ENCODE assay signal across 18 cellular contexts in genomic region chr22:31614781-31615480, GRCh38. TPM values are rescaled to one million over a fixed set of nuclear protein-coding genes. Genes with fewer than 3 reads are reported as not detected.
A peak's percentile ranks its signal among the peaks of the same experiment; 100 is the strongest.
DNase-seq lines count a peak whose midpoint lies in the region; ATAC-seq and TF ChIP-seq lines count a peak whose summit lies in the region.
"Had no signal": no experiment of that assay in that cellular context is flagged by ENCODE, and none has a peak within 500 bp of the region (broad histone marks: within the 10 kb centered on the region; RNA-seq: fewer than 3 reads in every experiment).

No MANE protein-coding gene starts in this region.

- in situ Hi-C loops in GM18951 (cut with MboI; ENCODE audit: low sequenced_read_pairs, unreplicated experiment): no loop called here

- TF ChIP-seq POLR2A in GM18951 (IDR thresholded peaks at IDR 0.05; ENCODE audit: extremely low read depth, insufficient read depth, insufficient read length): peak; percentile 17
- TF ChIP-seq POLR2A in testis (IDR thresholded peaks at IDR 0.05): no peak

- no peak overlapping the region for H3K4me3 ChIP-seq in testis
- H3K4me3 ChIP-seq: heart left ventricle, left lung, smooth muscle cell had no signal

- no peaks in the 10 kb centered on the region for H3K36me3 ChIP-seq in testis (ENCODE audit: low read depth, missing control alignments)

- no peaks in the 10 kb centered on the region for H3K9me3 Mint-ChIP-seq in T-helper 1 cell treated with Interleukin-12 subunit alpha and Interleukin-12 subunit beta and Interleukin-4 antibody, amounts not matched to agents 30 μg/mL and 1 μg/mL, for 36 hours
- H3K9me3 Mint-ChIP-seq in activated naive CD8-positive, alpha-beta T cell treated with anti-CD3 and anti-CD28 coated beads, Interleukin-2, amount 10 ng/mL, durations not matched to agents 7 days and 5 days: no peaks in the 10 kb centered on the region
- H3K9me3 Mint-ChIP-seq in nephron progenitor cell: no peaks in the 10 kb centered on the region
- H3K9me3 Mint-ChIP-seq: HFFc6 had no signal

- no peaks in the 10 kb centered on the region for H3K27me3 ChIP-seq in testis
- H3K27me3 ChIP-seq: heart left ventricle, left lung had no signal

- peak overlapping the region in 1 of 2 donors; percentile 24 for H3K27ac ChIP-seq in testis
- H3K27ac ChIP-seq: epithelial cell of prostate, VCaP had no signal

- peaks cover 13% of the 10 kb centered on the region for H3K4me1 Mint-ChIP-seq in T-helper 1 cell treated with Interleukin-12 subunit alpha and Interleukin-12 subunit beta and Interleukin-4 antibody, amounts not matched to agents 30 μg/mL and 1 μg/mL, for 36 hours (ENCODE audit: low read depth)
- H3K4me1 Mint-ChIP-seq in activated naive CD8-positive, alpha-beta T cell treated with anti-CD3 and anti-CD28 coated beads, Interleukin-2, amount 10 ng/mL, durations not matched to agents 7 days and 5 days: peaks cover 12% of the 10 kb centered on the region
- H3K4me1 Mint-ChIP-seq in nephron progenitor cell: peaks cover 32% of the 10 kb centered on the region

- H3K4me3 Mint-ChIP-seq in T-helper 1 cell treated with Interleukin-12 subunit alpha and Interleukin-12 subunit beta and Interleukin-4 antibody, amounts not matched to agents 30 μg/mL and 1 μg/mL, for 36 hours: no peak overlapping the region
- no peak overlapping the region for H3K4me3 Mint-ChIP-seq in activated naive CD8-positive, alpha-beta T cell treated with anti-CD3 and anti-CD28 coated beads, Interleukin-2, amount 10 ng/mL, durations not matched to agents 7 days and 5 days
- no peak overlapping the region for H3K4me3 Mint-ChIP-seq in nephron progenitor cell
- H3K4me3 Mint-ChIP-seq: HFFc6 had no signal

- ATAC-seq in activated naive CD8-positive, alpha-beta T cell treated with anti-CD3 and anti-CD28 coated beads, Interleukin-2, amount 10 ng/mL, durations not matched to agents 7 days and 5 days (ENCODE audit: low read depth): no peak
- ATAC-seq in GM21825 (IDR thresholded peaks at IDR 0.05; ENCODE audit: unreplicated experiment): no peak

- no peaks in the 10 kb centered on the region for H3K9me3 ChIP-seq in testis
- H3K9me3 ChIP-seq: heart left ventricle, left lung, SK-N-SH had no signal

- no peaks in the 10 kb centered on the region for H3K27me3 Mint-ChIP-seq in T-helper 1 cell treated with Interleukin-12 subunit alpha and Interleukin-12 subunit beta and Interleukin-4 antibody, amounts not matched to agents 30 μg/mL and 1 μg/mL, for 36 hours (ENCODE audit: low read depth)
- H3K27me3 Mint-ChIP-seq in activated naive CD8-positive, alpha-beta T cell treated with anti-CD3 and anti-CD28 coated beads, Interleukin-2, amount 10 ng/mL, durations not matched to agents 7 days and 5 days: no peaks in the 10 kb centered on the region
- no peaks in the 10 kb centered on the region for H3K27me3 Mint-ChIP-seq in nephron progenitor cell (ENCODE audit: low read depth, poor library complexity)

- peaks cover 31% of the 10 kb centered on the region for H3K36me3 Mint-ChIP-seq in T-helper 1 cell treated with Interleukin-12 subunit alpha and Interleukin-12 subunit beta and Interleukin-4 antibody, amounts not matched to agents 30 μg/mL and 1 μg/mL, for 36 hours (ENCODE audit: low read depth)
- no peaks in the 10 kb centered on the region for H3K36me3 Mint-ChIP-seq in activated naive CD8-positive, alpha-beta T cell treated with anti-CD3 and anti-CD28 coated beads, Interleukin-2, amount 10 ng/mL, durations not matched to agents 7 days and 5 days
- peaks cover 8% of the 10 kb centered on the region for H3K36me3 Mint-ChIP-seq in nephron progenitor cell (ENCODE audit: low read depth)

- DNase-seq in T-helper 1 cell (no peak), nephron progenitor cell (no peak), testis (no peak), nucleus accumbens (lab: John Stamatoyannopoulos, UW) (no peak)
- DNase-seq in activated naive CD8-positive, alpha-beta T cell treated with anti-CD3 and anti-CD28 coated beads, Interleukin-2, amount 10 ng/mL, durations not matched to agents 7 days and 5 days: no peak
- DNase-seq: 8988T, HFFc6, NCI-H1092 treated with DMSO at 0.1 percent for 48 hours, NCI-H226, SK-N-SH had no signal

- peaks cover 13% of the 10 kb centered on the region for H3K4me1 ChIP-seq in testis

- H3K27ac Mint-ChIP-seq in T-helper 1 cell treated with Interleukin-12 subunit alpha and Interleukin-12 subunit beta and Interleukin-4 antibody, amounts not matched to agents 30 μg/mL and 1 μg/mL, for 36 hours: peak overlapping the region; percentile 80
- H3K27ac Mint-ChIP-seq in activated naive CD8-positive, alpha-beta T cell treated with anti-CD3 and anti-CD28 coated beads, Interleukin-2, amount 10 ng/mL, durations not matched to agents 7 days and 5 days: peak overlapping the region; percentile 85
- peak overlapping the region; percentile 97 for H3K27ac Mint-ChIP-seq in nephron progenitor cell

- 80 to 84% methylated on average over 5 to 18 of the region's 18 CpGs for WGBS in testis, 2 donors

- POLR2A ChIA-PET in activated naive CD8-positive, alpha-beta T cell treated with anti-CD3 and anti-CD28 coated beads, Interleukin-2, amount 10 ng/mL, durations not matched to agents 7 days and 5 days (lab: Charles Lee): no interaction called here

- intact Hi-C loops in testis (cut with DNase I; ENCODE audit: low total_unique reads): no loop called here

- TF ChIP-seq CTCF in nephron progenitor cell (IDR thresholded peaks at IDR 0.05) (no peak), testis (IDR thresholded peaks at IDR 0.05) (no peak)

RNA-seq across cellular contexts. Expression of gene PISD, which starts 47.1 kb away (rescaled TPM):
- 10 to 100 TPM; 25.4 to 26.1 TPM for total RNA-seq in activated naive CD8-positive, alpha-beta T cell treated with anti-CD3 and anti-CD28 coated beads, Interleukin-2, amount 10 ng/mL, durations not matched to agents 7 days and 5 days
- total RNA-seq in testis: 100 to 1,000 TPM; 120 to 126 TPM
- polyA plus RNA-seq in testis (ENCODE audit: insufficient read depth, low read depth, low replicate concordance): 93.5 TPM

Comparison
In these comparisons a context has a peak if more than half of its experiments do, and no peak if none do; other contexts are left out.
1. RNA of gene PISD, which starts 47.1 kb away (total RNA-seq): 120 to 126 TPM in testis; 25.4 to 26.1 TPM in activated naive CD8-positive, alpha-beta T cell treated with anti-CD3 and anti-CD28 coated beads, Interleukin-2, amount 10 ng/mL, durations not matched to agents 7 days and 5 days; every median in the first group is over 4 times any median in the second.
2. Peak in every context shown above with its lines, with median percentiles within 50 percentile points of each other: H3K27ac Mint-ChIP-seq.